ENCODE assay signal across 13 cellular contexts in genomic region chr2:238727585-238728321, GRCh38.
DNase-seq lines count a peak whose midpoint lies in the region; ATAC-seq and TF ChIP-seq lines count a peak whose summit lies in the region.
"Had no signal": no experiment of that assay in that cellular context is flagged by ENCODE, and none has a peak within 500 bp of the region (broad histone marks: within the 10 kb centered on the region; RNA-seq: fewer than 3 reads in every experiment).

No MANE protein-coding gene starts in this region.

- TF ChIP-seq POLR2A in body of pancreas (IDR thresholded peaks at IDR 0.05) = no peak

- no peaks in the 10 kb centered on the region for H3K27me3 ChIP-seq in body of pancreas
- no peaks in the 10 kb centered on the region for H3K27me3 ChIP-seq in right cardiac atrium (ENCODE audit: control insufficient read depth, insufficient read depth)
- H3K27me3 ChIP-seq: BLaER1 treated with 17β-estradiol and CSF1 and Interleukin-3, amounts not matched to agents 10 nM and 100 nM had no signal

- intact Hi-C loops in body of pancreas (cut with DNase I) (no loop called here), right cardiac atrium (cut with DNase I) (no loop called here)

- peak; percentile 99 for DNase-seq in AG10803 (ENCODE audit: low read depth)
- peak in 1 of 4 donors; percentile 13 for DNase-seq in body of pancreas
- DNase-seq in right cardiac atrium = peak; percentile 63 to 86 (median 63)
- DNase-seq in skeletal muscle cell (ENCODE audit: low read depth) = peak; percentile 73
- no peak for DNase-seq in cerebellum (ENCODE audit: low spot score)
- no peak for DNase-seq in RKO (ENCODE audit: low spot score)
- no peak for DNase-seq in stimulated activated naive CD4-positive, alpha-beta T cell treated with Interleukin-2 at 50 U/mL for 16 hours (lab: John Stamatoyannopoulos, UW)
- DNase-seq: activated CD4-positive, CD25-positive, alpha-beta regulatory T cell treated with anti-CD3 and anti-CD28 coated beads, Interleukin-2, amount 50 U/mL, for 72 hours; NCI-H510A treated with DMSO at 0.1 percent for 48 hours; stimulated activated CD4-positive, alpha-beta T cell treated with anti-CD3 and anti-CD28 coated beads, Interleukin-4, amount 100 ng/mL, for 4 hours had no signal

- ATAC-seq in body of pancreas (peak; percentile 61), right cardiac atrium (peak; percentile 72 to 78), GM18498 (IDR thresholded peaks at IDR 0.05; ENCODE audit: unreplicated experiment) (no peak)
- ATAC-seq: activated T-helper 17 cell treated with anti-CD3 and anti-CD28 coated beads, Interleukin-2, amount 50 U/mL, for 72 hours had no signal

- WGBS in body of pancreas, 2 donors = 54 to 55% methylated on average over 8 to 10 of the region's 10 CpGs
- WGBS in right cardiac atrium = 58% methylated on average over 10 of the region's 10 CpGs

- H3K36me3 ChIP-seq in body of pancreas (replicated peaks in 1 of 2; ENCODE audit: insufficient read depth in 1 of 2, low read depth in 2 of 2) = no peaks in the 10 kb centered on the region

- TF ChIP-seq CTCF in AG10803 (conservative IDR thresholded peaks at IDR 0.05; ENCODE audit: low read length) (no peak), body of pancreas (IDR thresholded peaks at IDR 0.05) (no peak)

- H3K4me1 ChIP-seq in body of pancreas (no peaks in the 10 kb centered on the region), right cardiac atrium (ENCODE audit: control insufficient read depth, insufficient read depth, low read length) (peaks cover 11% of the 10 kb centered on the region)

- peak overlapping the region; percentile 16; the same call in 1 of the 2 replicates for H3K4me3 ChIP-seq in AG10803 (ENCODE audit: low read length)
- no peak overlapping the region for H3K4me3 ChIP-seq in body of pancreas
- no peak overlapping the region for H3K4me3 ChIP-seq in right cardiac atrium (ENCODE audit: low read length)
- no peak overlapping the region for H3K4me3 ChIP-seq in skeletal muscle cell (ENCODE audit: low read depth, low read length)
- H3K4me3 ChIP-seq: BLaER1 treated with 17β-estradiol and CSF1 and Interleukin-3, amounts not matched to agents 10 nM and 100 nM had no signal

- H3K9me3 ChIP-seq in body of pancreas (no peaks in the 10 kb centered on the region), right cardiac atrium (ENCODE audit: control insufficient read depth, low read length) (no peaks in the 10 kb centered on the region)

- H3K27ac ChIP-seq in body of pancreas = peak overlapping the region in 1 of 4 donors; percentile 40
- H3K27ac ChIP-seq in right cardiac atrium (ENCODE audit: low read length) = peak overlapping the region; percentile 61

Comparison
In these comparisons a context has a peak if more than half of its experiments do, and no peak if none do; other contexts are left out.
1. DNase-seq: peak in AG10803 (single experiment), right cardiac atrium (3 of 3) and skeletal muscle cell (single experiment); none in cerebellum (single experiment), RKO (single experiment) and stimulated activated naive CD4-positive, alpha-beta T cell treated with Interleukin-2 at 50 U/mL for 16 hours (single experiment).